ENCODE assay signal across 19 cellular contexts in the genomic region with DNA sequence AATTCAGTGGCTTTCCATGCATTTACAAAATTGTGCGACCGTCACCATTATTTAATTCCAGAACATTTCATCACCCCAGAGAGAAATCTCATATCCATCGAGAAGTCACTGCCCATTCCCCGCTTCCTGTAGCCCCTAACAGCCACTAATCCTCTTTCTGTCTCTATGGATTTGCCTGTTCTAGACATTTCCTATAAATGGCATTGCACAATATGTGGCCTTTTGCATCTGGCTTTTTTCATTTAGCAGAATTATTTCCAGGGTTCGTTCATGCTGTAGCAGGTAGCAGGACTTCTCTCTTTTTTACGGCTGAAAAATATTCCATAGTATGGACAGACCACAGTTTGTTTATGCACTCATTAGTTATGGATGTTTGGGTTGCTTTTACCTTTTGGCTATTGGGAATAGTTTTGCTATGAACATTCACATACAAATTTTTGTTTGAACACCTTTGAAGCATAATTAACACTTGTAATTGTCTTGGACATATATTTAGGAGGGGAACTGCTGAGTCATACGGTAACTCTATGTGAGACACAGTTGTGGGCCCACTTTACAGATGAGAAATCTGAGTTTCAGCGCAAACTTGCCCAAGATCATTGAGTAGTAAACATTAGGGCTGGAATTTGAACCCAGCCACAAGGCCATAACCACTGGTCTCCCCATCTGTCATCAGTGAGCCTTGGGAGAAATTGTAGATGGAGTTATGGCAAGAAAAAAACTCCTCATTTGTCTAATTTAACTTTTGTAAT.
DNase-seq lines count a peak whose midpoint lies in the region; ATAC-seq, FAIRE-seq and TF ChIP-seq lines count a peak whose summit lies in the region.
"Had no signal": no experiment of that assay in that cellular context is flagged by ENCODE, and none has a peak within 500 bp of the region (broad histone marks: within the 10 kb centered on the region; RNA-seq: fewer than 3 reads in every experiment).

No MANE protein-coding gene starts in this region.

- no peaks in the 10 kb centered on the region for H3K36me3 ChIP-seq in IMR-90 (ENCODE audit: control insufficient read depth, insufficient read depth, low read length)
- no peaks in the 10 kb centered on the region for H3K36me3 ChIP-seq in K562 (ENCODE audit: control insufficient read depth, insufficient read depth, low read length)
- H3K36me3 ChIP-seq: BE2C, HAP-1 had no signal

- H3K27me3 ChIP-seq in IMR-90 (ENCODE audit: control insufficient read depth, insufficient read depth, low read length): no peaks in the 10 kb centered on the region
- peaks cover 25 to 50% of the 10 kb centered on the region in 2 experiments for H3K27me3 ChIP-seq in K562 (ENCODE audit: control insufficient read depth in 2 of 2, insufficient read depth in 2 of 2, low read length in 2 of 2)
- H3K27me3 ChIP-seq: BE2C had no signal

- no peak overlapping the region for H2AK9ac ChIP-seq in IMR-90 (replicated peaks; ENCODE audit: low read depth, low read length, poor library complexity)

- no peak overlapping the region for H2BK5ac ChIP-seq in IMR-90 (ENCODE audit: low read depth, low read length, poor library complexity, severe bottlenecking)

- no peak for FAIRE-seq in K562 (lab: Jason Lieb, UNC)
- FAIRE-seq: D721Med, G401.6, GM12891, GM19239 had no signal

- no peak overlapping the region for H3K27ac ChIP-seq in IMR-90 (ENCODE audit: insufficient read depth, low read length)
- no peak overlapping the region for H3K27ac ChIP-seq in K562 (ENCODE audit: extremely low read depth, low read depth, low read length)
- H3K27ac ChIP-seq: GM23248 had no signal

- POLR2A ChIA-PET in IMR-90 (lab: Charles Lee; ENCODE audit: unreplicated experiment) (no interaction called here), K562 (lab: Yijun Ruan, JAX) (interaction anchor here (0.7 kb wide), 1 partner anchor 9 kb away, joined by 3 read pairs; no protein-coding TSS in a partner anchor)
- POLR2A ChIA-PET in activated CD8-positive, alpha-beta T cell treated with anti-CD3 and anti-CD28 coated beads for 36 hours (lab: Charles Lee): no interaction called here

- 83% methylated on average over 1 of the region's 8 CpGs; no CpG with 5 or more reads in 1 of the 2 experiments for WGBS in IMR-90 (ENCODE audit: extremely low coverage in 2 of 2, insufficient read length in 1 of 2), 2 experiments
- 2% methylated on average over 8 of the region's 8 CpGs for WGBS in K562 (ENCODE audit: insufficient coverage, low coverage, missing lambda C conversion rate)

- BruUV-seq in IMR-90 (replicated peaks; lab: Mats Ljungman, UMichigan) (no TSS peak), K562 (replicated peaks; lab: Mats Ljungman, UMichigan) (no TSS peak)

- H3K4me1 Mint-ChIP-seq in activated CD8-positive, alpha-beta memory T cell treated with anti-CD3 and anti-CD28 coated beads, Interleukin-2, amount 10 ng/mL, durations not matched to agents 7 days and 5 days: no peaks in the 10 kb centered on the region
- H3K4me1 Mint-ChIP-seq in activated CD8-positive, alpha-beta T cell treated with anti-CD3 and anti-CD28 coated beads for 36 hours (ENCODE audit: low read depth): no peaks in the 10 kb centered on the region
- H3K4me1 Mint-ChIP-seq: CD4-positive, CD25-positive, alpha-beta regulatory T cell; CD8-positive, alpha-beta memory T cell had no signal

- TF ChIP-seq CTCF in IMR-90 (conservative IDR thresholded peaks at IDR 0.05; ENCODE audit: low read depth, low read length) (no peak), K562 (IDR thresholded peaks at IDR 0.05 in 2 of 3, conservative IDR thresholded peaks at IDR 0.05 in 1 of 3; ENCODE audit: insufficient read depth in 2 of 3, low read depth in 1 of 3, low read length in 3 of 3) (no peak)
- no peak for TF ChIP-seq CTCF in activated CD8-positive, alpha-beta T cell treated with anti-CD3 and anti-CD28 coated beads for 36 hours (IDR thresholded peaks at IDR 0.05)

- H4K91ac ChIP-seq in IMR-90 (ENCODE audit: insufficient read depth, low read depth, low read length): no peak overlapping the region

- in situ Hi-C loops in IMR-90 (cut with MboI; ENCODE audit: low sequenced_read_pairs) (no loop called here), K562 (cut with MboI) (no loop called here)

- H3K9ac ChIP-seq in IMR-90 (ENCODE audit: low read depth, low read length): no peak overlapping the region
- no peak overlapping the region for H3K9ac ChIP-seq in K562 (ENCODE audit: insufficient read depth in 1 of 2, low read depth in 2 of 2, low read length in 2 of 2)
- H3K9ac ChIP-seq: GM23248 had no signal

- H3K4ac ChIP-seq in IMR-90 (ENCODE audit: low read depth, low read length): no peak overlapping the region

- no peak for ATAC-seq in activated CD8-positive, alpha-beta memory T cell treated with anti-CD3 and anti-CD28 coated beads, Interleukin-2, amount 10 ng/mL, durations not matched to agents 7 days and 5 days
- ATAC-seq in IMR-90 (ENCODE audit: low read depth): no peak
- no peak for ATAC-seq in K562
- no peak for ATAC-seq in activated CD8-positive, alpha-beta T cell treated with anti-CD3 and anti-CD28 coated beads for 36 hours

- no peaks in the 10 kb centered on the region for H3K79me2 ChIP-seq in K562 (ENCODE audit: control insufficient read depth, insufficient read depth, low read length)

- H3K27ac Mint-ChIP-seq in activated CD8-positive, alpha-beta memory T cell treated with anti-CD3 and anti-CD28 coated beads, Interleukin-2, amount 10 ng/mL, durations not matched to agents 7 days and 5 days: peak overlapping the region; percentile 7
- H3K27ac Mint-ChIP-seq in activated CD8-positive, alpha-beta T cell treated with anti-CD3 and anti-CD28 coated beads for 36 hours: no peak overlapping the region
- H3K27ac Mint-ChIP-seq: CD4-positive, CD25-positive, alpha-beta regulatory T cell; CD8-positive, alpha-beta memory T cell had no signal

- H3K36me3 Mint-ChIP-seq in activated CD8-positive, alpha-beta memory T cell treated with anti-CD3 and anti-CD28 coated beads, Interleukin-2, amount 10 ng/mL, durations not matched to agents 7 days and 5 days: no peaks in the 10 kb centered on the region
- no peaks in the 10 kb centered on the region for H3K36me3 Mint-ChIP-seq in activated CD8-positive, alpha-beta T cell treated with anti-CD3 and anti-CD28 coated beads for 36 hours (ENCODE audit: low read depth)
- H3K36me3 Mint-ChIP-seq: CD4-positive, CD25-positive, alpha-beta regulatory T cell; CD8-positive, alpha-beta memory T cell had no signal

- H3K4me1 ChIP-seq in IMR-90 (ENCODE audit: control insufficient read depth, insufficient read depth, low read length) (no peaks in the 10 kb centered on the region), K562 (replicated peaks in 1 of 2; ENCODE audit: control insufficient read depth in 2 of 2, insufficient read depth in 2 of 2, low read length in 2 of 2) (no peaks in the 10 kb centered on the region; a peak in 1 of 5 replicates)
- H3K4me1 ChIP-seq: BE2C, Caco-2, HAP-1 had no signal

- TF ChIP-seq POLR2A in IMR-90 (IDR thresholded peaks at IDR 0.05; ENCODE audit: low read depth, low read length): no peak
- TF ChIP-seq POLR2A in K562 (conservative IDR thresholded peaks at IDR 0.05): no peak

- H3K27me3 Mint-ChIP-seq in activated CD8-positive, alpha-beta memory T cell treated with anti-CD3 and anti-CD28 coated beads, Interleukin-2, amount 10 ng/mL, durations not matched to agents 7 days and 5 days: peaks cover 6% of the 10 kb centered on the region
- peaks cover 5% of the 10 kb centered on the region for H3K27me3 Mint-ChIP-seq in activated CD8-positive, alpha-beta T cell treated with anti-CD3 and anti-CD28 coated beads for 36 hours

- no peak overlapping the region for H3K56ac ChIP-seq in IMR-90 (ENCODE audit: extremely low read depth, insufficient read depth, low read length)

- H3K9me1 ChIP-seq in IMR-90 (ENCODE audit: insufficient read depth, low read length) (no peaks in the 10 kb centered on the region), K562 (ENCODE audit: control insufficient read depth, insufficient read depth, low read length) (no peaks in the 10 kb centered on the region)

- no peak overlapping the region for H3K23ac ChIP-seq in IMR-90 (ENCODE audit: low read depth, low read length)

- H3K9me3 Mint-ChIP-seq in activated CD8-positive, alpha-beta memory T cell treated with anti-CD3 and anti-CD28 coated beads, Interleukin-2, amount 10 ng/mL, durations not matched to agents 7 days and 5 days (ENCODE audit: low read depth): no peaks in the 10 kb centered on the region
- no peaks in the 10 kb centered on the region for H3K9me3 Mint-ChIP-seq in activated CD8-positive, alpha-beta T cell treated with anti-CD3 and anti-CD28 coated beads for 36 hours
- H3K9me3 Mint-ChIP-seq: CD8-positive, alpha-beta memory T cell had no signal

- CTCF ChIA-PET in activated CD8-positive, alpha-beta memory T cell treated with anti-CD3 and anti-CD28 coated beads, Interleukin-2, amount 10 ng/mL, durations not matched to agents 7 days and 5 days (lab: Charles Lee): no interaction called here
- CTCF ChIA-PET in IMR-90 (lab: Yijun Ruan, JAX) (no interaction called here), K562 (lab: Yijun Ruan, JAX; ENCODE audit: low intra/inter-chr PET ratio) (no interaction called here)
- CTCF ChIA-PET in activated CD8-positive, alpha-beta T cell treated with anti-CD3 and anti-CD28 coated beads for 36 hours (lab: Charles Lee): no interaction called here

- no peaks in the 10 kb centered on the region for H3K79me1 ChIP-seq in IMR-90 (ENCODE audit: low read depth in 1 of 2, low read length in 2 of 2)

- dilution Hi-C loops in IMR-90 (cut with HindIII; ENCODE audit: low sequenced_read_pairs, unreplicated experiment): no loop called here

- DNase-seq in activated CD8-positive, alpha-beta memory T cell treated with anti-CD3 and anti-CD28 coated beads, Interleukin-2, amount 10 ng/mL, durations not matched to agents 7 days and 5 days: no peak
- no peak for DNase-seq in activated CD8-positive, alpha-beta memory T cell treated with anti-CD3 and anti-CD28 coated beads for 24 hours
- DNase-seq in IMR-90 (no peak), K562 (ENCODE audit: extremely low read depth in 1 of 4, low spot score in 3 of 4) (no peak), AG20443 (ENCODE audit: low spot score) (no peak), NCI-H146 (lab: John Stamatoyannopoulos, UW) (no peak)
- DNase-seq in activated CD8-positive, alpha-beta T cell treated with anti-CD3 and anti-CD28 coated beads for 36 hours: no peak
- DNase-seq: 8988T; BE2C; C1 segment of cervical spinal cord; Caco-2; CD4-positive, CD25-positive, alpha-beta regulatory T cell; CD8-positive, alpha-beta memory T cell; GM23248 had no signal

- H2BK15ac ChIP-seq in IMR-90 (ENCODE audit: low read depth, low read length): no peak overlapping the region

- no peak overlapping the region for H4K5ac ChIP-seq in IMR-90 (ENCODE audit: low read depth, low read length)

- H4K20me1 ChIP-seq in IMR-90 (ENCODE audit: insufficient read depth, low read length): no peaks in the 10 kb centered on the region
- H4K20me1 ChIP-seq in K562 (replicated peaks; ENCODE audit: control insufficient read depth, insufficient read depth, low read length): 0 out of 2 replicates have a peak, but pooled peaks cover 5% of the 10 kb centered on the region

- H2AK5ac ChIP-seq in IMR-90 (ENCODE audit: low read depth, low read length): no peak overlapping the region

- H2BK120ac ChIP-seq in IMR-90 (ENCODE audit: low read depth, low read length): no peak overlapping the region

- H4K8ac ChIP-seq in IMR-90 (ENCODE audit: low read depth in 2 of 2, low read length in 2 of 2): no peak overlapping the region

- TF ChIP-seq EP300 in K562 (IDR thresholded peaks at IDR 0.05; ENCODE audit: low read length): no peak

- H3K4me3 ChIP-seq in IMR-90 (ENCODE audit: insufficient read depth, low read depth, low read length): no peak overlapping the region
- no peak overlapping the region for H3K4me3 ChIP-seq in K562
- H3K4me3 ChIP-seq: GM23248, HAP-1 had no signal

- H3K9me3 ChIP-seq in IMR-90 (ENCODE audit: control insufficient read depth, insufficient read depth, low read length) (peaks cover 8% of the 10 kb centered on the region), K562 (replicated peaks; ENCODE audit: control insufficient read depth, insufficient read depth, low read depth, low read length) (no peaks in the 10 kb centered on the region)
- H3K9me3 ChIP-seq: BE2C, Caco-2, HAP-1 had no signal

- H3K4me3 Mint-ChIP-seq in activated CD8-positive, alpha-beta memory T cell treated with anti-CD3 and anti-CD28 coated beads, Interleukin-2, amount 10 ng/mL, durations not matched to agents 7 days and 5 days: no peak overlapping the region
- no peak overlapping the region for H3K4me3 Mint-ChIP-seq in activated CD8-positive, alpha-beta T cell treated with anti-CD3 and anti-CD28 coated beads for 36 hours
- H3K4me3 Mint-ChIP-seq: CD4-positive, CD25-positive, alpha-beta regulatory T cell; CD8-positive, alpha-beta memory T cell had no signal

- no peak overlapping the region for H2BK20ac ChIP-seq in IMR-90 (ENCODE audit: low read depth, low read length)

- intact Hi-C loops in IMR-90 (cut with micrococcal nuclease) (no loop called here), K562 (cut with micrococcal nuclease) (no loop called here)
- intact Hi-C loops in activated CD8-positive, alpha-beta T cell treated with anti-CD3 and anti-CD28 coated beads for 36 hours (cut with micrococcal nuclease): no loop called here

- H3K4me2 ChIP-seq in IMR-90 (ENCODE audit: low read depth, low read length) (no peak overlapping the region), K562 (ENCODE audit: insufficient read depth, low read length) (no peak overlapping the region)

- H2AFZ ChIP-seq in IMR-90 (replicated peaks; ENCODE audit: low read length, poor library complexity): no peak overlapping the region
- H2AFZ ChIP-seq in K562 (ENCODE audit: low read depth, low read length): no peak overlapping the region
- H2AFZ ChIP-seq: GM23248 had no signal

- no peak overlapping the region for H3K18ac ChIP-seq in IMR-90 (ENCODE audit: low read depth, low read length)

- no peak overlapping the region for H3K14ac ChIP-seq in IMR-90 (replicated peaks; ENCODE audit: low read depth, low read length)

- TF ChIP-seq RAD21 in IMR-90 (IDR thresholded peaks at IDR 0.05; ENCODE audit: low read length) (no peak), K562 (CRISPR knock-in tag; conservative IDR thresholded peaks at IDR 0.05 in 1 of 2, IDR thresholded peaks at IDR 0.05 in 1 of 2) (no peak)
